1 cellular context compared by ENCODE assay signal in the genomic region with DNA sequence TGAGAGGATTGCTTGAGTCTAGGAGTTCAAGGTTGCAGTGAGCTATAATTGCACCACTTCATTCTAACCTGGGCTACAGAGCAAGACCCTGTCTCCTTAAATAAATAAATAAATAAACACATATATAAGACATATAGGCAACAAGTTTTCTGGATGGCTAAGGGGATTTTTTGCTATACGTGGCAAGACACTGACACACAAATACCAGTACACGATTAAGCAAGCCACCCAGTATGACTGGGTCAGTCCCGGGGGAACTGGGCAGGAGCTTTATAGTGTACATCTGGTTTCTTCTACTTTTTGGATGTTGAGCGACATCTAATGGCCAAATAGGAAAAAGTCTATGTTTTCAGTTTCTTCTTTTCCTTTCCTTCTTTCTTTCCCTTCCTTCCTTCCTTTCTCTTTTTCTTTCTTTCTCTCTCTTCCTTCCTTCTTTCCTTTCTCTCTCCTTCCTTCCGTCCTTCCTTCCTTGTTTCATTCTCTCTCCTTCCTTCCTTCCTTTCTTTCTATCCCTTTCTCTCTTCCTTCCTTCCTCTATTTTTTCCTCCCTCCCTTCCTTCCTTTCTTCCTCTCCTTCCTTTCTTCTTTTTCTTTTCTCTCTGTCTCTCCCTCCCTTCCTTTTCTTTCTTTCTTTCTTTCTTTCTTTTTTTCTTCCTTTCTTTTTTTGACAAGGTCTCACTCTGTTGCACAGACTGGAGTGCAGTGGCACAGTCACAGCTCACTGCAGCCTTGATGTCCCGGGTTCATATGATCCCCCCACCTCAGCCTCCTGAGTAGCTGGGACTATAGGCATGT.
A peak's percentile ranks its signal among the peaks of the same experiment; 100 is the strongest.
TF ChIP-seq lines count a peak whose summit lies in the region.

No MANE protein-coding gene starts in this region.

TF ChIP-seq in K562, 482 proteins besides CTCF, POLR2A, EP300 and RAD21 (continued from another document and continues in another):
- TF ChIP-seq, protein P1, sequence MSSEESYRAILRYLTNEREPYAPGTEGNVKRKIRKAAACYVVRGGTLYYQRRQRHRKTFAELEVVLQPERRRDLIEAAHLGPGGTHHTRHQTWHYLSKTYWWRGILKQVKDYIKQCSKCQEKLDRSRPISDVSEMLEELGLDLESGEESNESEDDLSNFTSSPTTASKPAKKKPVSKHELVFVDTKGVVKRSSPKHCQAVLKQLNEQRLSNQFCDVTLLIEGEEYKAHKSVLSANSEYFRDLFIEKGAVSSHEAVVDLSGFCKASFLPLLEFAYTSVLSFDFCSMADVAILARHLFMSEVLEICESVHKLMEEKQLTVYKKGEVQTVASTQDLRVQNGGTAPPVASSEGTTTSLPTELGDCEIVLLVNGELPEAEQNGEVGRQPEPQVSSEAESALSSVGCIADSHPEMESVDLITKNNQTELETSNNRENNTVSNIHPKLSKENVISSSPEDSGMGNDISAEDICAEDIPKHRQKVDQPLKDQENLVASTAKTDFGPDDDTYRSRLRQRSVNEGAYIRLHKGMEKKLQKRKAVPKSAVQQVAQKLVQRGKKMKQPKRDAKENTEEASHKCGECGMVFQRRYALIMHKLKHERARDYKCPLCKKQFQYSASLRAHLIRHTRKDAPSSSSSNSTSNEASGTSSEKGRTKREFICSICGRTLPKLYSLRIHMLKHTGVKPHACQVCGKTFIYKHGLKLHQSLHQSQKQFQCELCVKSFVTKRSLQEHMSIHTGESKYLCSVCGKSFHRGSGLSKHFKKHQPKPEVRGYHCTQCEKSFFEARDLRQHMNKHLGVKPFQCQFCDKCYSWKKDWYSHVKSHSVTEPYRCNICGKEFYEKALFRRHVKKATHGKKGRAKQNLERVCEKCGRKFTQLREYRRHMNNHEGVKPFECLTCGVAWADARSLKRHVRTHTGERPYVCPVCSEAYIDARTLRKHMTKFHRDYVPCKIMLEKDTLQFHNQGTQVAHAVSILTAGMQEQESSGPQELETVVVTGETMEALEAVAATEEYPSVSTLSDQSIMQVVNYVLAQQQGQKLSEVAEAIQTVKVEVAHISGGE (CRISPR knock-in tag; IDR thresholded peaks at IDR 0.05) = no peak
- TF ChIP-seq HCFC1 (IDR thresholded peaks at IDR 0.05; ENCODE audit: low read depth, low read length) (no peak), TEAD4 (IDR thresholded peaks at IDR 0.05; ENCODE audit: low read length) (no peak), TEAD4 (CRISPR knock-in tag; IDR thresholded peaks at IDR 0.05; ENCODE audit: borderline replicate concordance) (no peak), FOXK2 (conservative IDR thresholded peaks at IDR 0.05 in 1 of 2, IDR thresholded peaks at IDR 0.05 in 1 of 2; ENCODE audit: low read depth in 2 of 2) (peak; percentile 62 to 64; a peak in 3 of 4 replicates), HDAC6 (IDR thresholded peaks at IDR 0.05; ENCODE audit: low read depth, low read length) (no peak), NFE2 (IDR thresholded peaks at IDR 0.05; ENCODE audit: low read depth) (no peak), ELF4 (CRISPR knock-in tag; IDR thresholded peaks at IDR 0.05) (peak; percentile 92), KLF13 (tag; IDR thresholded peaks at IDR 0.05; ENCODE audit: borderline replicate concordance, low read depth) (no peak), BRF1 (IDR thresholded peaks at IDR 0.05; ENCODE audit: borderline replicate concordance, extremely low read depth, insufficient read length) (no peak), NR1H2 (CRISPR knock-in tag; IDR thresholded peaks at IDR 0.05) (no peak), SIN3A (IDR thresholded peaks at IDR 0.05; ENCODE audit: borderline replicate concordance in 2 of 2, control insufficient read depth in 1 of 2, low read depth in 2 of 2, low read length in 2 of 2) (no peak), ATF1 (CRISPR knock-in tag; IDR thresholded peaks at IDR 0.05) (no peak), ATF1 (tag; IDR thresholded peaks at IDR 0.05) (no peak), XRCC4 (IDR thresholded peaks at IDR 0.05; ENCODE audit: extremely low read depth, insufficient read depth, insufficient read length) (no peak), LCOR (CRISPR knock-in tag; IDR thresholded peaks at IDR 0.05) (no peak), RBFOX2 (IDR thresholded peaks at IDR 0.05; ENCODE audit: low read depth, low read length) (no peak), LEF1 (IDR thresholded peaks at IDR 0.05) (no peak; the same call in 1 of the 2 replicates), NFIX (CRISPR knock-in tag; IDR thresholded peaks at IDR 0.05; ENCODE audit: low read depth) (no peak), BRD4 (IDR thresholded peaks at IDR 0.05) (no peak), NCOR1 (IDR thresholded peaks at IDR 0.05) (peak; percentile 48; the same call in 1 of the 2 replicates), STAG1 (CRISPR knock-in tag; IDR thresholded peaks at IDR 0.05; ENCODE audit: borderline replicate concordance) (no peak), POLR3A (IDR thresholded peaks at IDR 0.05; ENCODE audit: borderline replicate concordance, extremely low read depth, insufficient read depth, insufficient read length) (no peak), POLR2G (IDR thresholded peaks at IDR 0.05; ENCODE audit: low read depth, low read length) (no peak), ETV6 (IDR thresholded peaks at IDR 0.05; ENCODE audit: borderline replicate concordance in 1 of 2, low read depth in 2 of 2, low read length in 1 of 2) (no peak), ETV6 (CRISPR knock-in tag; IDR thresholded peaks at IDR 0.05; ENCODE audit: borderline replicate concordance) (no peak), TCF3 (CRISPR knock-in tag; IDR thresholded peaks at IDR 0.05) (no peak), ZSCAN29 (IDR thresholded peaks at IDR 0.05) (no peak), SNRNP70 (optimal IDR thresholded peaks at IDR 0.05; ENCODE audit: low read depth, low read length) (no peak), ZNF668 (CRISPR knock-in tag; IDR thresholded peaks at IDR 0.05) (no peak), RBBP5 (IDR thresholded peaks at IDR 0.05; ENCODE audit: borderline replicate concordance, insufficient read depth, low read length, poor library complexity, severe bottlenecking) (no peak), ZNF785 (CRISPR knock-in tag; IDR thresholded peaks at IDR 0.05) (no peak), FOS (IDR thresholded peaks at IDR 0.05; ENCODE audit: extremely low read depth, insufficient read length) (no peak), EHMT2 (IDR thresholded peaks at IDR 0.05) (peak; percentile 82), ZNF589 (CRISPR knock-in tag; IDR thresholded peaks at IDR 0.05; ENCODE audit: low read depth) (no peak), SMARCE1 (IDR thresholded peaks at IDR 0.05) (no peak), MTF1 (CRISPR knock-in tag; IDR thresholded peaks at IDR 0.05; ENCODE audit: borderline replicate concordance) (no peak)
- TF ChIP-seq, protein P2, sequence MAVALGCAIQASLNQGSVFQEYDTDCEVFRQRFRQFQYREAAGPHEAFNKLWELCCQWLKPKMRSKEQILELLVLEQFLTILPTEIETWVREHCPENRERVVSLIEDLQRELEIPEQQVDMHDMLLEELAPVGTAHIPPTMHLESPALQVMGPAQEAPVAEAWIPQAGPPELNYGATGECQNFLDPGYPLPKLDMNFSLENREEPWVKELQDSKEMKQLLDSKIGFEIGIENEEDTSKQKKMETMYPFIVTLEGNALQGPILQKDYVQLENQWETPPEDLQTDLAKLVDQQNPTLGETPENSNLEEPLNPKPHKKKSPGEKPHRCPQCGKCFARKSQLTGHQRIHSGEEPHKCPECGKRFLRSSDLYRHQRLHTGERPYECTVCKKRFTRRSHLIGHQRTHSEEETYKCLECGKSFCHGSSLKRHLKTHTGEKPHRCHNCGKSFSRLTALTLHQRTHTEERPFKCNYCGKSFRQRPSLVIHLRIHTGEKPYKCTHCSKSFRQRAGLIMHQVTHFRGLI (CRISPR knock-in tag; IDR thresholded peaks at IDR 0.05) = no peak
- TF ChIP-seq, protein P3, sequence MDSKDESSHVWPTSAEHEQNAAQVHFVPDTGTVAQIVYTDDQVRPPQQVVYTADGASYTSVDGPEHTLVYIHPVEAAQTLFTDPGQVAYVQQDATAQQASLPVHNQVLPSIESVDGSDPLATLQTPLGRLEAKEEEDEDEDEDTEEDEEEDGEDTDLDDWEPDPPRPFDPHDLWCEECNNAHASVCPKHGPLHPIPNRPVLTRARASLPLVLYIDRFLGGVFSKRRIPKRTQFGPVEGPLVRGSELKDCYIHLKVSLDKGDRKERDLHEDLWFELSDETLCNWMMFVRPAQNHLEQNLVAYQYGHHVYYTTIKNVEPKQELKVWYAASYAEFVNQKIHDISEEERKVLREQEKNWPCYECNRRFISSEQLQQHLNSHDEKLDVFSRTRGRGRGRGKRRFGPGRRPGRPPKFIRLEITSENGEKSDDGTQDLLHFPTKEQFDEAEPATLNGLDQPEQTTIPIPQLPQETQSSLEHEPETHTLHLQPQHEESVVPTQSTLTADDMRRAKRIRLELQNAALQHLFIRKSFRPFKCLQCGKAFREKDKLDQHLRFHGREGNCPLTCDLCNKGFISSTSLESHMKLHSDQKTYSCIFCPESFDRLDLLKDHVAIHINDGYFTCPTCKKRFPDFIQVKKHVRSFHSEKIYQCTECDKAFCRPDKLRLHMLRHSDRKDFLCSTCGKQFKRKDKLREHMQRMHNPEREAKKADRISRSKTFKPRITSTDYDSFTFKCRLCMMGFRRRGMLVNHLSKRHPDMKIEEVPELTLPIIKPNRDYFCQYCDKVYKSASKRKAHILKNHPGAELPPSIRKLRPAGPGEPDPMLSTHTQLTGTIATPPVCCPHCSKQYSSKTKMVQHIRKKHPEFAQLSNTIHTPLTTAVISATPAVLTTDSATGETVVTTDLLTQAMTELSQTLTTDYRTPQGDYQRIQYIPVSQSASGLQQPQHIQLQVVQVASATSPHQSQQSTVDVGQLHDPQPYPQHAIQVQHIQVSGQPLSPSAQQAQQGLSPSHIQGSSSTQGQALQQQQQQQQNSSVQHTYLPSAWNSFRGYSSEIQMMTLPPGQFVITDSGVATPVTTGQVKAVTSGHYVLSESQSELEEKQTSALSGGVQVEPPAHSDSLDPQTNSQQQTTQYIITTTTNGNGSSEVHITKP (IDR thresholded peaks at IDR 0.05; ENCODE audit: partially characterized antibody) = no peak
- TF ChIP-seq, protein P4, sequence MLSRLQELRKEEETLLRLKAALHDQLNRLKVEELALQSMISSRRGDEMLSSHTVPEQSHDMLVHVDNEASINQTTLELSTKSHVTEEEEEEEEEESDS (CRISPR knock-in tag; IDR thresholded peaks at IDR 0.05) = no peak
- TF ChIP-seq, protein P5, sequence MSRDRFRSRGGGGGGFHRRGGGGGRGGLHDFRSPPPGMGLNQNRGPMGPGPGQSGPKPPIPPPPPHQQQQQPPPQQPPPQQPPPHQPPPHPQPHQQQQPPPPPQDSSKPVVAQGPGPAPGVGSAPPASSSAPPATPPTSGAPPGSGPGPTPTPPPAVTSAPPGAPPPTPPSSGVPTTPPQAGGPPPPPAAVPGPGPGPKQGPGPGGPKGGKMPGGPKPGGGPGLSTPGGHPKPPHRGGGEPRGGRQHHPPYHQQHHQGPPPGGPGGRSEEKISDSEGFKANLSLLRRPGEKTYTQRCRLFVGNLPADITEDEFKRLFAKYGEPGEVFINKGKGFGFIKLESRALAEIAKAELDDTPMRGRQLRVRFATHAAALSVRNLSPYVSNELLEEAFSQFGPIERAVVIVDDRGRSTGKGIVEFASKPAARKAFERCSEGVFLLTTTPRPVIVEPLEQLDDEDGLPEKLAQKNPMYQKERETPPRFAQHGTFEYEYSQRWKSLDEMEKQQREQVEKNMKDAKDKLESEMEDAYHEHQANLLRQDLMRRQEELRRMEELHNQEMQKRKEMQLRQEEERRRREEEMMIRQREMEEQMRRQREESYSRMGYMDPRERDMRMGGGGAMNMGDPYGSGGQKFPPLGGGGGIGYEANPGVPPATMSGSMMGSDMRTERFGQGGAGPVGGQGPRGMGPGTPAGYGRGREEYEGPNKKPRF (IDR thresholded peaks at IDR 0.05; ENCODE audit: low read depth, low read length) = no peak
- TF ChIP-seq, protein P6, sequence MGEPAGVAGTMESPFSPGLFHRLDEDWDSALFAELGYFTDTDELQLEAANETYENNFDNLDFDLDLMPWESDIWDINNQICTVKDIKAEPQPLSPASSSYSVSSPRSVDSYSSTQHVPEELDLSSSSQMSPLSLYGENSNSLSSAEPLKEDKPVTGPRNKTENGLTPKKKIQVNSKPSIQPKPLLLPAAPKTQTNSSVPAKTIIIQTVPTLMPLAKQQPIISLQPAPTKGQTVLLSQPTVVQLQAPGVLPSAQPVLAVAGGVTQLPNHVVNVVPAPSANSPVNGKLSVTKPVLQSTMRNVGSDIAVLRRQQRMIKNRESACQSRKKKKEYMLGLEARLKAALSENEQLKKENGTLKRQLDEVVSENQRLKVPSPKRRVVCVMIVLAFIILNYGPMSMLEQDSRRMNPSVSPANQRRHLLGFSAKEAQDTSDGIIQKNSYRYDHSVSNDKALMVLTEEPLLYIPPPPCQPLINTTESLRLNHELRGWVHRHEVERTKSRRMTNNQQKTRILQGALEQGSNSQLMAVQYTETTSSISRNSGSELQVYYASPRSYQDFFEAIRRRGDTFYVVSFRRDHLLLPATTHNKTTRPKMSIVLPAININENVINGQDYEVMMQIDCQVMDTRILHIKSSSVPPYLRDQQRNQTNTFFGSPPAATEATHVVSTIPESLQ (CRISPR knock-in tag; IDR thresholded peaks at IDR 0.05) = no peak
- TF ChIP-seq, protein P7, sequence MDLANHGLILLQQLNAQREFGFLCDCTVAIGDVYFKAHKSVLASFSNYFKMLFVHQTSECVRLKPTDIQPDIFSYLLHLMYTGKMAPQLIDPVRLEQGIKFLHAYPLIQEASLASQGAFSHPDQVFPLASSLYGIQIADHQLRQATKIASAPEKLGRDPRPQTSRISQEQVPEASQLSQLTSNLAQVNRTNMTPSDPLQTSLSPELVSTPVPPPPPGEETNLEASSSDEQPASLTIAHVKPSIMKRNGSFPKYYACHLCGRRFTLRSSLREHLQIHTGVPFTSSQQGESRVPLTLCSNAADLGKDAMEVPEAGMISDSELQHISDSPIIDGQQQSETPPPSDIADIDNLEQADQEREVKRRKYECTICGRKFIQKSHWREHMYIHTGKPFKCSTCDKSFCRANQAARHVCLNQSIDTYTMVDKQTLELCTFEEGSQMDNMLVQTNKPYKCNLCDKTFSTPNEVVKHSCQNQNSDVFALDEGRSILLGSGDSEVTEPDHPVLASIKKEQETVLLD (IDR thresholded peaks at IDR 0.05) = peak; percentile 94
- TF ChIP-seq, protein P8, sequence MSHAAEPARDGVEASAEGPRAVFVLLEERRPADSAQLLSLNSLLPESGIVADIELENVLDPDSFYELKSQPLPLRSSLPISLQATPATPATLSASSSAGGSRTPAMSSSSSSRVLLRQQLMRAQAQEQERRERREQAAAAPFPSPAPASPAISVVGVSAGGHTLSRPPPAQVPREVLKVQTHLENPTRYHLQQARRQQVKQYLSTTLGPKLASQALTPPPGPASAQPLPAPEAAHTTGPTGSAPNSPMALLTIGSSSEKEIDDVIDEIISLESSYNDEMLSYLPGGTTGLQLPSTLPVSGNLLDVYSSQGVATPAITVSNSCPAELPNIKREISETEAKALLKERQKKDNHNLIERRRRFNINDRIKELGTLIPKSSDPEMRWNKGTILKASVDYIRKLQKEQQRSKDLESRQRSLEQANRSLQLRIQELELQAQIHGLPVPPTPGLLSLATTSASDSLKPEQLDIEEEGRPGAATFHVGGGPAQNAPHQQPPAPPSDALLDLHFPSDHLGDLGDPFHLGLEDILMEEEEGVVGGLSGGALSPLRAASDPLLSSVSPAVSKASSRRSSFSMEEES (CRISPR knock-in tag; IDR thresholded peaks at IDR 0.05) = no peak
- TF ChIP-seq, protein P9, sequence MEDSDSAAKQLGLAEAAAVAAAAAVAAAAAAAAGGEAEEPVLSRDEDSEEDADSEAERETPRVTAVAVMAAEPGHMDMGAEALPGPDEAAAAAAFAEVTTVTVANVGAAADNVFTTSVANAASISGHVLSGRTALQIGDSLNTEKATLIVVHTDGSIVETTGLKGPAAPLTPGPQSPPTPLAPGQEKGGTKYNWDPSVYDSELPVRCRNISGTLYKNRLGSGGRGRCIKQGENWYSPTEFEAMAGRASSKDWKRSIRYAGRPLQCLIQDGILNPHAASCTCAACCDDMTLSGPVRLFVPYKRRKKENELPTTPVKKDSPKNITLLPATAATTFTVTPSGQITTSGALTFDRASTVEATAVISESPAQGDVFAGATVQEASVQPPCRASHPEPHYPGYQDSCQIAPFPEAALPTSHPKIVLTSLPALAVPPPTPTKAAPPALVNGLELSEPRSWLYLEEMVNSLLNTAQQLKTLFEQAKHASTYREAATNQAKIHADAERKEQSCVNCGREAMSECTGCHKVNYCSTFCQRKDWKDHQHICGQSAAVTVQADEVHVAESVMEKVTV (CRISPR knock-in tag; IDR thresholded peaks at IDR 0.05) = peak; percentile 31; the same call in 1 of the 2 replicates
